ENCODE assay signal across 27 cellular contexts in genomic region chr9:122444366-122444765, GRCh38. TPM values are rescaled to one million over a fixed set of nuclear protein-coding genes. Genes with fewer than 3 reads are reported as not detected.
DNase-seq lines count a peak whose midpoint lies in the region; ATAC-seq and TF ChIP-seq lines count a peak whose summit lies in the region.
"Had no signal": no experiment of that assay in that cellular context is flagged by ENCODE, and none has a peak within 500 bp of the region (broad histone marks: within the 10 kb centered on the region; RNA-seq: fewer than 3 reads in every experiment).

No MANE protein-coding gene starts in this region.

- H3K4me3 Mint-ChIP-seq in activated naive CD8-positive, alpha-beta T cell treated with anti-CD3 and anti-CD28 coated beads for 36 hours = no peak overlapping the region
- H3K4me3 Mint-ChIP-seq: activated CD4-positive, alpha-beta T cell treated with anti-CD3 and anti-CD28 coated beads, Interleukin-2, amount 10 ng/mL, durations not matched to agents 7 days and 5 days; CD8-positive, alpha-beta T cell; GM23338; nephron progenitor cell had no signal

- H3K27ac Mint-ChIP-seq in activated naive CD8-positive, alpha-beta T cell treated with anti-CD3 and anti-CD28 coated beads for 36 hours = no peak overlapping the region
- H3K27ac Mint-ChIP-seq: activated CD4-positive, alpha-beta T cell treated with anti-CD3 and anti-CD28 coated beads, Interleukin-2, amount 10 ng/mL, durations not matched to agents 7 days and 5 days; CD8-positive, alpha-beta T cell; GM23338; nephron progenitor cell had no signal

- H3K36me3 ChIP-seq in ACC112 (ENCODE audit: insufficient read depth, low read length) = no peaks in the 10 kb centered on the region
- no peaks in the 10 kb centered on the region for H3K36me3 ChIP-seq in esophagus squamous epithelium
- H3K36me3 ChIP-seq: upper lobe of left lung had no signal

- H3K9me3 Mint-ChIP-seq in activated naive CD8-positive, alpha-beta T cell treated with anti-CD3 and anti-CD28 coated beads for 36 hours = no peaks in the 10 kb centered on the region
- H3K9me3 Mint-ChIP-seq: activated CD4-positive, alpha-beta T cell treated with anti-CD3 and anti-CD28 coated beads, Interleukin-2, amount 10 ng/mL, durations not matched to agents 7 days and 5 days; CD8-positive, alpha-beta T cell had no signal

- TF ChIP-seq CTCF in cardiac fibroblast (IDR thresholded peaks at IDR 0.05; ENCODE audit: low read depth, low read length) = no peak
- no peak for TF ChIP-seq CTCF in esophagus squamous epithelium (IDR thresholded peaks at IDR 0.05)

- 47 to 57% methylated on average over 4 of the region's 4 CpGs for WGBS in esophagus squamous epithelium, 2 donors

- H3K9me3 ChIP-seq in esophagus squamous epithelium = no peaks in the 10 kb centered on the region
- H3K9me3 ChIP-seq: upper lobe of left lung had no signal

- peak; percentile 66 for ATAC-seq in left ventricle myocardium superior
- ATAC-seq in GM19463 (IDR thresholded peaks at IDR 0.05; ENCODE audit: unreplicated experiment) = no peak
- ATAC-seq: CD8-positive, alpha-beta T cell; GM23338 had no signal

- no peaks in the 10 kb centered on the region for H3K79me2 ChIP-seq in ACC112 (ENCODE audit: control insufficient read depth, insufficient read depth, low read length, unreplicated experiment)

- peak overlapping the region; percentile 5 for H2AFZ ChIP-seq in ACC112 (ENCODE audit: low read length, unreplicated experiment)
- H2AFZ ChIP-seq: GM23338 had no signal

- peak overlapping the region; percentile 45 for H3K4me3 ChIP-seq in ACC112 (ENCODE audit: low read depth, low read length)
- no peak overlapping the region for H3K4me3 ChIP-seq in cardiac fibroblast (replicated peaks in 1 of 2; ENCODE audit: low read depth in 2 of 2, low read length in 2 of 2)
- H3K4me3 ChIP-seq in esophagus squamous epithelium = no peak overlapping the region
- H3K4me3 ChIP-seq: GM23338, upper lobe of left lung had no signal

- DNase-seq in GM04504 (ENCODE audit: low read depth) (peak; percentile 56), cardiac fibroblast (ENCODE audit: low read depth in 2 of 2) (peak; percentile 96 to 98), left ventricle myocardium superior (no peak), esophagus squamous epithelium (lab: John Stamatoyannopoulos, UW) (no peak), COLO829 (ENCODE audit: low spot score) (no peak)
- no peak for DNase-seq in activated naive CD8-positive, alpha-beta T cell treated with anti-CD3 and anti-CD28 coated beads for 36 hours
- DNase-seq: activated CD4-positive, alpha-beta T cell treated with anti-CD3 and anti-CD28 coated beads, Interleukin-2, amount 10 ng/mL, durations not matched to agents 7 days and 5 days; activated CD8-positive, alpha-beta memory T cell treated with anti-CD3 and anti-CD28 coated beads, Interleukin-2, amount 50 U/mL, for 4 hours; activated gamma-delta T cell; anterior cingulate cortex; CD8-positive, alpha-beta T cell; DMS79 treated with DMSO at 0.1 percent for 48 hours; hippocampal formation; kidney; NCI-H187 treated with DMSO at 0.1 percent for 48 hours; NCI-H446 treated with DMSO at 0.1 percent for 48 hours; nephron progenitor cell; stimulated activated naive CD4-positive, alpha-beta T cell treated with Interleukin-2 at 50 U/mL for 16 hours; SW 1271; upper lobe of left lung had no signal

- peaks cover 8% of the 10 kb centered on the region for H3K27me3 Mint-ChIP-seq in activated naive CD8-positive, alpha-beta T cell treated with anti-CD3 and anti-CD28 coated beads for 36 hours

- peak overlapping the region; percentile 95 for H3K27ac ChIP-seq in ACC112 (ENCODE audit: low read depth, low read length)
- H3K27ac ChIP-seq in esophagus squamous epithelium = no peak overlapping the region
- H3K27ac ChIP-seq: epithelial cell of prostate, RWPE1, upper lobe of left lung had no signal

- peaks cover 44% of the 10 kb centered on the region for H3K4me1 ChIP-seq in ACC112 (ENCODE audit: control insufficient read depth, insufficient read depth, low read length, unreplicated experiment)
- no peaks in the 10 kb centered on the region for H3K4me1 ChIP-seq in esophagus squamous epithelium
- H3K4me1 ChIP-seq: upper lobe of left lung had no signal

- intact Hi-C loops in left ventricle myocardium superior (cut with micrococcal nuclease) = no loop called here
- intact Hi-C loops in esophagus squamous epithelium (cut with DNase I) = no loop called here

- H3K4me1 Mint-ChIP-seq in activated naive CD8-positive, alpha-beta T cell treated with anti-CD3 and anti-CD28 coated beads for 36 hours = no peaks in the 10 kb centered on the region
- H3K4me1 Mint-ChIP-seq: activated CD4-positive, alpha-beta T cell treated with anti-CD3 and anti-CD28 coated beads, Interleukin-2, amount 10 ng/mL, durations not matched to agents 7 days and 5 days; GM23338; nephron progenitor cell had no signal

- H3K36me3 Mint-ChIP-seq in activated naive CD8-positive, alpha-beta T cell treated with anti-CD3 and anti-CD28 coated beads for 36 hours = peaks cover 5% of the 10 kb centered on the region
- H3K36me3 Mint-ChIP-seq: CD8-positive, alpha-beta T cell had no signal

- H3K27me3 ChIP-seq in ACC112 (ENCODE audit: insufficient read depth, low read length) = no peaks in the 10 kb centered on the region
- no peaks in the 10 kb centered on the region for H3K27me3 ChIP-seq in esophagus squamous epithelium
- H3K27me3 ChIP-seq: upper lobe of left lung had no signal

- no peak for TF ChIP-seq POLR2A in esophagus squamous epithelium (IDR thresholded peaks at IDR 0.05)

RNA-seq across cellular contexts. Expression of gene OR1J1, which starts 33.4 kb away (rescaled TPM):
- total RNA-seq in left ventricle myocardium superior = not detected
- total RNA-seq in esophagus squamous epithelium = not detected
- not detected for total RNA-seq in activated naive CD8-positive, alpha-beta T cell treated with anti-CD3 and anti-CD28 coated beads for 36 hours
- total RNA-seq: activated CD4-positive, alpha-beta T cell treated with anti-CD3 and anti-CD28 coated beads, Interleukin-2, amount 10 ng/mL, durations not matched to agents 7 days and 5 days; CD8-positive, alpha-beta T cell; dermis blood vessel endothelial cell; GM23338; kidney; pulmonary artery endothelial cell; upper lobe of left lung had no signal

Comparison
In these comparisons a context has a peak if more than half of its experiments do, and no peak if none do; other contexts are left out.
1. DNase-seq: peak in GM04504 (single experiment) and cardiac fibroblast (2 of 2); none in left ventricle myocardium superior (single experiment), esophagus squamous epithelium (single experiment), activated naive CD8-positive, alpha-beta T cell treated with anti-CD3 and anti-CD28 coated beads for 36 hours (single experiment) and COLO829 (single experiment).